22 cellular contexts compared by ENCODE assay signal in genomic region chr5:1541662-1542008, GRCh38. TPM values are rescaled to one million over a fixed set of nuclear protein-coding genes. Genes with fewer than 3 reads are reported as not detected.
DNase-seq lines count a peak whose midpoint lies in the region; ATAC-seq and TF ChIP-seq lines count a peak whose summit lies in the region.
"Had no signal": no experiment of that assay in that cellular context is flagged by ENCODE, and none has a peak within 500 bp of the region (broad histone marks: within the 10 kb centered on the region; RNA-seq: fewer than 3 reads in every experiment).

No MANE protein-coding gene starts in this region.

- DNase-seq in AG10803 (ENCODE audit: low read depth) (peak; percentile 31), RWPE2 (ENCODE audit: low spot score) (no peak), lower lobe of right lung (no peak), MV-4-11 (lab: John Stamatoyannopoulos, UW) (no peak), PC-9 (no peak), activated T-cell treated with anti-CD3 and anti-CD28 coated beads for 4 hours (no peak), BE2C (no peak)
- DNase-seq: brain microvascular endothelial cell; CD4-positive, alpha-beta memory T cell; EL; hippocampal formation; midbrain; naive thymus-derived CD8-positive, alpha-beta T cell; NCI-H1048; NCI-H1694 treated with DMSO at 0.1 percent for 48 hours; NCI-H524 treated with DMSO at 0.1 percent for 48 hours; occipital lobe; PC-3; SHP77 treated with DMSO at 0.1 percent for 48 hours; stimulated activated CD4-positive, alpha-beta T cell treated with anti-CD3 and anti-CD28 coated beads, Interleukin-15, amount 100 ng/mL, for 24 hours; stimulated activated CD4-positive, alpha-beta T cell treated with anti-CD3 and anti-CD28 coated beads, Interleukin-4, amount 100 ng/mL, for 4 hours had no signal

- TF ChIP-seq CTCF in AG10803 (conservative IDR thresholded peaks at IDR 0.05; ENCODE audit: low read length) (no peak), RWPE2 (IDR thresholded peaks at IDR 0.05; ENCODE audit: poor library complexity, severe bottlenecking) (no peak), lower lobe of right lung (IDR thresholded peaks at IDR 0.05) (no peak), PC-9 (conservative IDR thresholded peaks at IDR 0.05) (no peak), BE2C (IDR thresholded peaks at IDR 0.05; ENCODE audit: low read depth, low read length) (no peak)

- H3K27me3 ChIP-seq in RWPE2 (ENCODE audit: insufficient read depth, poor library complexity, severe bottlenecking) (no peaks in the 10 kb centered on the region), lower lobe of right lung (ENCODE audit: low read depth) (no peaks in the 10 kb centered on the region), skeletal muscle tissue (ENCODE audit: control insufficient read depth in 3 of 3, insufficient read depth in 3 of 3, low read length in 3 of 3) (peaks cover 0 to 3% (median 0%) of the 10 kb centered on the region in 3 donors), PC-9 (ENCODE audit: insufficient read depth, low read depth) (no peaks in the 10 kb centered on the region), BE2C (peaks cover 16% of the 10 kb centered on the region)
- H3K27me3 ChIP-seq: brain microvascular endothelial cell had no signal

- POLR2A ChIA-PET in PC-9 (lab: Charles Lee; ENCODE audit: unreplicated experiment) = interaction anchor here (0.7 kb wide), 1 partner anchor 14 kb away, joined by 3 read pairs; no protein-coding TSS in a partner anchor

- ATAC-seq in RWPE2 (ENCODE audit: low read depth) (no peak), lower lobe of right lung (no peak)
- ATAC-seq: naive thymus-derived CD8-positive, alpha-beta T cell; PC-3 had no signal

- no peak overlapping the region for H2AFZ ChIP-seq in PC-9

- H3K9me2 ChIP-seq in PC-9 (ENCODE audit: insufficient read depth) = no peaks in the 10 kb centered on the region

- H3K4me1 ChIP-seq in RWPE2 (ENCODE audit: insufficient read depth, poor library complexity, severe bottlenecking) (peaks cover 27% of the 10 kb centered on the region), lower lobe of right lung (peaks cover 40% of the 10 kb centered on the region), skeletal muscle tissue (ENCODE audit: control insufficient read depth in 3 of 3, insufficient read depth in 3 of 3, low read length in 3 of 3) (peaks cover 0 to 10% (median 9%) of the 10 kb centered on the region in 3 donors), PC-9 (replicated peaks; ENCODE audit: insufficient read depth) (peaks cover 21% of the 10 kb centered on the region), BE2C (no peaks in the 10 kb centered on the region)

- BruUV-seq in PC-9 (replicated peaks; lab: Mats Ljungman, UMichigan) = no TSS peak

- intact Hi-C loops in lower lobe of right lung (cut with DNase I) (no loop called here), PC-9 (cut with micrococcal nuclease; ENCODE audit: unreplicated experiment) (no loop called here)

- H3K36me3 ChIP-seq in RWPE2 (ENCODE audit: low read depth) = no peaks in the 10 kb centered on the region
- no peaks in the 10 kb centered on the region for H3K36me3 ChIP-seq in lower lobe of right lung
- no peaks in the 10 kb centered on the region for H3K36me3 ChIP-seq in skeletal muscle tissue (ENCODE audit: control insufficient read depth in 3 of 3, insufficient read depth in 3 of 3, low read length in 3 of 3)
- no peaks in the 10 kb centered on the region for H3K36me3 ChIP-seq in PC-9 (ENCODE audit: low read depth)
- no peaks in the 10 kb centered on the region for H3K36me3 ChIP-seq in BE2C
- H3K36me3 ChIP-seq: brain microvascular endothelial cell had no signal

- H4K20me1 ChIP-seq in PC-9 (ENCODE audit: insufficient read depth) = no peaks in the 10 kb centered on the region

- peak overlapping the region; percentile 53 for H3K27ac ChIP-seq in RWPE2 (ENCODE audit: poor library complexity, severe bottlenecking)
- H3K27ac ChIP-seq in lower lobe of right lung = peak overlapping the region; percentile 74
- H3K27ac ChIP-seq in skeletal muscle tissue (ENCODE audit: low read depth, low read length) = peak overlapping the region; percentile 60
- no peak overlapping the region for H3K27ac ChIP-seq in PC-9
- H3K27ac ChIP-seq: brain microvascular endothelial cell had no signal

- no peak overlapping the region for H3K4me2 ChIP-seq in PC-9

- H3F3A ChIP-seq in PC-9 (ENCODE audit: insufficient read depth, low read depth) = peaks cover 36% of the 10 kb centered on the region

- CTCF ChIA-PET in PC-9 (lab: Charles Lee) = no interaction called here

- no peak overlapping the region for H3K9ac ChIP-seq in skeletal muscle tissue (ENCODE audit: low read depth in 1 of 3, low read length in 3 of 3)

- no peak overlapping the region for H3K4me3 ChIP-seq in AG10803 (ENCODE audit: low read length)
- H3K4me3 ChIP-seq in RWPE2 (ENCODE audit: severe bottlenecking) = no peak overlapping the region
- H3K4me3 ChIP-seq in lower lobe of right lung = no peak overlapping the region
- H3K4me3 ChIP-seq in skeletal muscle tissue (ENCODE audit: low read length in 3 of 3) = no peak overlapping the region
- H3K4me3 ChIP-seq in PC-9 = no peak overlapping the region
- H3K4me3 ChIP-seq in BE2C (ENCODE audit: low read depth, low read length) = no peak overlapping the region

- no peaks in the 10 kb centered on the region for H3K79me2 ChIP-seq in PC-9 (ENCODE audit: low read depth)

- H3K9me3 ChIP-seq in RWPE2 (ENCODE audit: severe bottlenecking) (no peaks in the 10 kb centered on the region), lower lobe of right lung (no peaks in the 10 kb centered on the region), skeletal muscle tissue (ENCODE audit: control insufficient read depth in 3 of 3, low read length in 3 of 3) (no peaks in the 10 kb centered on the region), PC-9 (ENCODE audit: insufficient read depth, low read depth) (no peaks in the 10 kb centered on the region), BE2C (no peaks in the 10 kb centered on the region)

RNA-seq across cellular contexts. Expression of gene LPCAT1, which starts 17.9 kb away (rescaled TPM):
- total RNA-seq in lower lobe of right lung (475 TPM), skeletal muscle tissue (35.5 TPM), PC-9 (2021) (90.6 and 96.1 TPM in 2 replicates)
- polyA plus RNA-seq in BE2C (2012; ENCODE audit: insufficient read depth, insufficient read length, low read depth) = 28.2 TPM
